1 cellular context compared by ENCODE assay signal in genomic region chr20:10414982-10415650, GRCh38.
A peak's percentile ranks its signal among the peaks of the same experiment; 100 is the strongest.
TF ChIP-seq lines count a peak whose summit lies in the region.

No MANE protein-coding gene starts in this region.

TF ChIP-seq in HepG2, 621 proteins besides CTCF, POLR2A, EP300 and RAD21:
- TF ChIP-seq ZNF260 (CRISPR knock-in tag; IDR thresholded peaks at IDR 0.05; ENCODE audit: borderline replicate concordance, low read depth) (no peak), RFX3 (CRISPR knock-in tag; IDR thresholded peaks at IDR 0.05) (peak; percentile 43; the same call in 1 of the 2 replicates), RFX1 (IDR thresholded peaks at IDR 0.05) (peak; percentile 58; the same call in 1 of the 2 replicates)
